In the genomic region with DNA sequence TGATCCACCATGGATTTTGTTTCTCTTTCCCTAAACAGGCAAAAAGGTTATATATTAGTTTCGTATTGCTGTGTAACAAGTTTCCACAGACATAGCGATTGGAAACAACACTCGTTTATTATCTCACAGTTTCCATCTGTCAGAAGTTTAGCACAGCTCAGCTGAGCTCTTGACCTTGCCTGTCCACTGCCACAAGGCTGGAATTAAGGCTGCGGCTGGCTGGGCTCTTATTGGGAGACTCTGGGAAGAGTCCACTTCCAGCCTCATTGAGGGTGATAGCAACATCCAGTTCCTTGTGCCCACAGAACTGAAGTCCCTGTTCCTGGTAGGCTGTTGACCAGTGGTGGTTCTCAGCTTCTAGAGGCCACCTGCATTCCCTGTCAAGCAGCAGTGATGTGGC, we compare ENCODE assay signal across 22 cellular contexts.
"Had no signal": no experiment of that assay in that cellular context is flagged by ENCODE, and none has a peak within 500 bp of the region (broad histone marks: within the 10 kb centered on the region; RNA-seq: fewer than 3 reads in every experiment).

No MANE protein-coding gene starts in this region.

- ATAC-seq: activated T-helper 17 cell treated with anti-CD3 and anti-CD28 coated beads, Interleukin-2, amount 50 U/mL, for 72 hours had no signal

- H3K9me3 ChIP-seq: SJCRH30, SK-N-SH had no signal

- DNase-seq: activated CD4-positive, alpha-beta memory T cell treated with anti-CD3 and anti-CD28 coated beads for 36 hours; activated CD4-positive, alpha-beta T cell treated with anti-CD3 and anti-CD28 coated beads, Interleukin-2, amount 10 ng/mL, durations not matched to agents 7 days and 5 days; activated CD4-positive, CD25-positive, alpha-beta regulatory T cell; activated CD8-positive, alpha-beta memory T cell treated with anti-CD3 and anti-CD28 coated beads for 24 hours; activated gamma-delta T cell; activated naive CD4-positive, alpha-beta T cell treated with anti-CD3 and anti-CD28 coated beads for 36 hours; activated T-cell treated with anti-CD3 and anti-CD28 coated beads, Interleukin-2, amount 50 U/mL, for 48 hours; central memory CD4-positive, alpha-beta T cell; Kasumi-1; KBM-7; NCI-H1105 treated with DMSO at 0.1 percent for 48 hours; NCI-H1436 treated with DMSO at 0.1 percent for 48 hours; NCI-H187; NCI-H2081; NCI-H446; NCI-H524; PC-9; SJCRH30; SK-N-SH; T-helper 1 cell had no signal

- H3K4me1 ChIP-seq: SJCRH30 had no signal

- H3K27me3 ChIP-seq: SJCRH30 had no signal

- H3K36me3 ChIP-seq: SJCRH30 had no signal

- H3K27ac ChIP-seq: PC-9, SJCRH30, VCaP had no signal

- H3K4me3 ChIP-seq: PC-9, SJCRH30 had no signal
